In genomic region chr21:33116669-33117267, GRCh38 we compare ENCODE assay signal across 15 cellular contexts.
DNase-seq lines count a peak whose midpoint lies in the region; ATAC-seq lines count a peak whose summit lies in the region.
"Had no signal": no experiment of that assay in that cellular context is flagged by ENCODE, and none has a peak within 500 bp of the region (broad histone marks: within the 10 kb centered on the region; RNA-seq: fewer than 3 reads in every experiment).

No MANE protein-coding gene starts in this region.

- no peak overlapping the region for H3K4me3 Mint-ChIP-seq in activated naive CD4-positive, alpha-beta T cell treated with anti-CD3 and anti-CD28 coated beads, Interleukin-2, amount 10 ng/mL, durations not matched to agents 7 days and 5 days
- H3K4me3 Mint-ChIP-seq: natural killer cell treated with Interleukin-12 subunit alpha and Interleukin-12 subunit beta and Interleukin-15 and Interleukin-18, amount 100 ng/mL, for 72 hours had no signal

- no peaks in the 10 kb centered on the region for H3K9me3 Mint-ChIP-seq in activated naive CD4-positive, alpha-beta T cell treated with anti-CD3 and anti-CD28 coated beads, Interleukin-2, amount 10 ng/mL, durations not matched to agents 7 days and 5 days
- H3K9me3 Mint-ChIP-seq: natural killer cell treated with Interleukin-12 subunit alpha and Interleukin-12 subunit beta and Interleukin-15 and Interleukin-18, amount 100 ng/mL, for 72 hours had no signal

- H3K27ac Mint-ChIP-seq in activated naive CD4-positive, alpha-beta T cell treated with anti-CD3 and anti-CD28 coated beads, Interleukin-2, amount 10 ng/mL, durations not matched to agents 7 days and 5 days = no peak overlapping the region
- H3K27ac Mint-ChIP-seq: natural killer cell treated with Interleukin-12 subunit alpha and Interleukin-12 subunit beta and Interleukin-15 and Interleukin-18, amount 100 ng/mL, for 72 hours had no signal

- peak overlapping the region; percentile 94 for H3K27ac ChIP-seq in substantia nigra (ENCODE audit: low read depth, low read length, poor library complexity, severe bottlenecking)
- H3K27ac ChIP-seq: cardiac muscle cell, stomach had no signal

- H3K36me3 Mint-ChIP-seq in activated naive CD4-positive, alpha-beta T cell treated with anti-CD3 and anti-CD28 coated beads, Interleukin-2, amount 10 ng/mL, durations not matched to agents 7 days and 5 days = no peaks in the 10 kb centered on the region
- H3K36me3 Mint-ChIP-seq: natural killer cell treated with Interleukin-12 subunit alpha and Interleukin-12 subunit beta and Interleukin-15 and Interleukin-18, amount 100 ng/mL, for 72 hours had no signal

- CTCF ChIA-PET in activated naive CD4-positive, alpha-beta T cell treated with anti-CD3 and anti-CD28 coated beads, Interleukin-2, amount 10 ng/mL, durations not matched to agents 7 days and 5 days (lab: Charles Lee) = interaction anchor here (1.0 to 1.4 kb wide), 3 partner anchors 16 to 196 kb away, joined by 3 read pairs; no protein-coding TSS in a partner anchor

- H3K4me1 Mint-ChIP-seq in activated naive CD4-positive, alpha-beta T cell treated with anti-CD3 and anti-CD28 coated beads, Interleukin-2, amount 10 ng/mL, durations not matched to agents 7 days and 5 days = peaks cover 23% of the 10 kb centered on the region

- peaks cover 53% of the 10 kb centered on the region for H3K27me3 Mint-ChIP-seq in activated naive CD4-positive, alpha-beta T cell treated with anti-CD3 and anti-CD28 coated beads, Interleukin-2, amount 10 ng/mL, durations not matched to agents 7 days and 5 days

- ATAC-seq in GM21786 (IDR thresholded peaks at IDR 0.05; ENCODE audit: unreplicated experiment) (no peak), GM21737 (IDR thresholded peaks at IDR 0.05; ENCODE audit: unreplicated experiment) (no peak)
- ATAC-seq: natural killer cell treated with Interleukin-12 subunit alpha and Interleukin-12 subunit beta and Interleukin-15 and Interleukin-18, amount 100 ng/mL, for 72 hours had no signal

- peak; percentile 36 for DNase-seq in activated naive CD4-positive, alpha-beta T cell treated with anti-CD3 and anti-CD28 coated beads, Interleukin-2, amount 10 ng/mL, durations not matched to agents 7 days and 5 days
- no peak for DNase-seq in activated naive CD4-positive, alpha-beta T cell treated with Interleukin-2 at 50 U/mL for 16 hours
- DNase-seq in Kasumi-1 (lab: John Stamatoyannopoulos, UW) (peak; percentile 21 to 54), substantia nigra (lab: John Stamatoyannopoulos, UW) (peak in 17 of 49 donors; percentile 10 to 70 (median 31)), NCI-H774 (lab: John Stamatoyannopoulos, UW) (no peak)
- peak; percentile 23 for DNase-seq in central memory CD4-positive, alpha-beta T cell
- DNase-seq: activated CD8-positive, alpha-beta memory T cell treated with anti-CD3 and anti-CD28 coated beads for 24 hours; DMS53; NK-92 treated with Interleukin-12 subunit alpha and Interleukin-12 subunit beta, amount 100 ng/mL, for 24 hours; stimulated activated CD4-positive, alpha-beta T cell treated with anti-CD3 and anti-CD28 coated beads, Interleukin-12 subunit alpha, Interleukin-12 subunit beta, amount 100 ng/mL, for 4 hours; stomach had no signal

Comparison
In these comparisons a context has a peak if more than half of its experiments do, and no peak if none do; other contexts are left out.
1. DNase-seq: peak in activated naive CD4-positive, alpha-beta T cell treated with anti-CD3 and anti-CD28 coated beads, Interleukin-2, amount 10 ng/mL, durations not matched to agents 7 days and 5 days (single experiment), Kasumi-1 (2 of 2) and central memory CD4-positive, alpha-beta T cell (single experiment); none in activated naive CD4-positive, alpha-beta T cell treated with Interleukin-2 at 50 U/mL for 16 hours (single experiment) and NCI-H774 (single experiment).